18 cellular contexts compared by ENCODE assay signal in genomic region chr1:241503444-241503843, GRCh38. TPM values are rescaled to one million over a fixed set of nuclear protein-coding genes. Genes with fewer than 3 reads are reported as not detected.
"Had no signal": no experiment of that assay in that cellular context is flagged by ENCODE, and none has a peak within 500 bp of the region (broad histone marks: within the 10 kb centered on the region; RNA-seq: fewer than 3 reads in every experiment).

No MANE protein-coding gene starts in this region.

- H3K27ac Mint-ChIP-seq: nephron had no signal

- ATAC-seq: esophagus mucosa, gastroesophageal sphincter, heart right ventricle, left lung had no signal

- H3K4me1 Mint-ChIP-seq: nephron had no signal

- H3K9me3 Mint-ChIP-seq: nephron had no signal

- DNase-seq: activated CD8-positive, alpha-beta memory T cell treated with anti-CD3 and anti-CD28 coated beads, Interleukin-2, amount 50 U/mL, for 4 hours; activated naive CD4-positive, alpha-beta T cell treated with Interleukin-2 at 50 U/mL for 16 hours; adrenal gland; effector CD8-positive, alpha-beta T cell; heart right ventricle; left lung; midbrain; SHP77 treated with DMSO at 0.1 percent for 48 hours; SK-N-SH; spleen; stimulated activated CD4-positive, alpha-beta T cell treated with anti-CD3 and anti-CD28 coated beads, Interleukin-2, amount 100 ng/mL, for 24 hours; T-helper 9 cell; thyroid gland; uterus had no signal

- H3K4me3 Mint-ChIP-seq: nephron had no signal

RNA-seq across cellular contexts. Expression of gene KMO, which starts 28.7 kb away (rescaled TPM):
- total RNA-seq: lung microvascular endothelial cell had no signal
